8 cellular contexts compared by ENCODE assay signal in genomic region chr17:74042744-74043486, GRCh38.
A peak's percentile ranks its signal among the peaks of the same experiment; 100 is the strongest.
DNase-seq lines count a peak whose midpoint lies in the region; ATAC-seq and TF ChIP-seq lines count a peak whose summit lies in the region.

No MANE protein-coding gene starts in this region.

- H3K27me3 ChIP-seq in thyroid gland: no peaks in the 10 kb centered on the region

- ATAC-seq in GM19467 (IDR thresholded peaks at IDR 0.05; ENCODE audit: unreplicated experiment) (no peak), GM21825 (IDR thresholded peaks at IDR 0.05; ENCODE audit: unreplicated experiment) (no peak), GM21737 (IDR thresholded peaks at IDR 0.05; ENCODE audit: unreplicated experiment) (no peak)

- no peaks in the 10 kb centered on the region for H3K36me3 ChIP-seq in thyroid gland

- in situ Hi-C loops in Caki2 (cut with HindIII; ENCODE audit: low pct_unique_long_range_greater_than_20kb, low sequenced_read_pairs): no loop called here

- no peak for TF ChIP-seq POLR2A in thyroid gland (IDR thresholded peaks at IDR 0.05)

- no peaks in the 10 kb centered on the region for H3K4me1 ChIP-seq in thyroid gland

- H3K27ac ChIP-seq in thyroid gland: no peak overlapping the region

- no peaks in the 10 kb centered on the region for H3K9me3 ChIP-seq in thyroid gland

- H3K4me3 ChIP-seq in thyroid gland (replicated peaks in 1 of 3): no peak overlapping the region

- DNase-seq in Caki2 (ENCODE audit: low read depth): peak; percentile 82
- DNase-seq in M059J (ENCODE audit: low read depth): peak; percentile 93
- DNase-seq in cerebellum (ENCODE audit: low spot score): peak; percentile 90
- peak; percentile 41 for DNase-seq in renal cortical epithelial cell (ENCODE audit: low read depth)
- DNase-seq in thyroid gland: no peak

- intact Hi-C loops in thyroid gland (cut with DNase I): no loop called here

- WGBS in thyroid gland, 2 donors: 71 to 80% methylated on average over 8 of the region's 8 CpGs

- no peak for TF ChIP-seq CTCF in thyroid gland (IDR thresholded peaks at IDR 0.05)

Comparison
In these comparisons a context has a peak if more than half of its experiments do, and no peak if none do; other contexts are left out.
1. DNase-seq: peak in Caki2 (single experiment), M059J (single experiment), cerebellum (single experiment) and renal cortical epithelial cell (single experiment); none in thyroid gland (0 of 2).